Comparison of ENCODE assay signal across 8 cellular contexts in the genomic region with DNA sequence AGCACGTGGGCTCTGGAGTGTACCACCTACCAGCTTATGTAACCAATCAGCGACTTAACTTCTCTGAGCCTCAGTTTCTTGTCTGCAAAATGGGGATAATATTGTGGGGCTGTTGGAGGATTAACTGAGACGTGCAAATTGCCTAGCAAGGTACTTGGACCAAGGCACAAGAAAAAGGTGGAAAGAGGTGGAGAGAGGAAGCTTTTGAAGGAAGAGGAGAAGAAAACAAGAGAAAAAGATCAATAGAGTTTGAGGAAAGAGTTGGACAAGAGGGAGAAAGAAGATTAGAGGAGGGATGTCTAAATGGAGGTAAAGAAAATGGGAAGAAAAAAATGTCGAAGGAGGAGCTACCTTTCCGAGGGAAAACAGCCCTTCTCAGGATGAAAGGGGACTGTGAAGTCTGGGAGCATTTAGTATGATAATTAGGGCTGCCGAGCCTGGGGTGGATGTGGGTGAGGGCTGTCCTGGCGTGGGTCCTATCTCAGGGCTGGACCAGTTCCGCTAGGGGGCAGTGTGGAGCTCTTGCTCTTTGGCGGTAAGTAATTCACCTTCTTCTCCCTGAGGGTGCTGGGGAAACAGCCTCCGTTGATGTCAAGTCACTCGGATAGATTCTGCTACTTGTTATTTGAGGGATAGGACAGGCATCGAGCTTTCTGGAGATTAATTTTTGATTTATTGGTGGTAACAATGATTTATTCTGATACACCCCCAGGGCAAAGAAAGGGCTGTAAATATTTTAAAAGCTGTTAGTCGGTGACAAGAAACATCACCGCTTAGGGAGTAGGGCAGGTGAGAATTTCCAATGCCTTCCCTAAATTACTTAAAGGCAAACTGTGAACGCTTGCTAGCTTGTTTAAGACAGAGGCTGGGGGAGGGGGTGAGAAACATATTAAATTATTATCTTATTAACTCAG.
DNase-seq lines count a peak whose midpoint lies in the region; ATAC-seq and TF ChIP-seq lines count a peak whose summit lies in the region.

No MANE protein-coding gene starts in this region.

- H3K4me2 ChIP-seq in IMR-90 (ENCODE audit: low read depth, low read length), result no peak overlapping the region

- CTCF ChIA-PET in Caco-2 (lab: Charles Lee), result interaction anchor here (0.8 to 1.7 kb wide), 7 partner anchors 11 to 46 kb away, joined by 3 to 23 read pairs (median 4); no protein-coding TSS in a partner anchor
- CTCF ChIA-PET in IMR-90 (lab: Yijun Ruan, JAX), result interaction anchor here (0.9 to 3.3 kb wide), 7 partner anchors 9 to 226 kb away, joined by 3 to 24 read pairs (median 4); no protein-coding TSS in a partner anchor
- CTCF ChIA-PET in RWPE1 (lab: Yijun Ruan, JAX), result interaction anchor here (0.5 to 5.6 kb wide), 40 partner anchors 8 to 534 kb away, joined by 3 to 56 read pairs (median 4); no protein-coding TSS in a partner anchor

- no peaks in the 10 kb centered on the region for H3K4me1 ChIP-seq in Caco-2
- no peaks in the 10 kb centered on the region for H3K4me1 ChIP-seq in IMR-90 (ENCODE audit: control insufficient read depth, insufficient read depth, low read length)

- no peak overlapping the region for H3K56ac ChIP-seq in IMR-90 (ENCODE audit: extremely low read depth, insufficient read depth, low read length)

- H3K4me3 Mint-ChIP-seq in Caco-2 (ENCODE audit: unreplicated experiment) (no peak overlapping the region), type B pancreatic cell (no peak overlapping the region)
- H3K4me3 Mint-ChIP-seq in activated T-helper 2 cell treated with anti-CD3 and anti-CD28 coated beads, Interferon-gamma antibody, Interleukin-2, Interleukin-4, amounts not matched to agents 10 μg/mL and 5 μg/mL and 100 μg/mL, durations not matched to agents 14 hours and 24 hours and 36 hours (ENCODE audit: low read depth), result no peak overlapping the region

- in situ Hi-C loops in IMR-90 (cut with MboI; ENCODE audit: low sequenced_read_pairs), result no loop called here

- no peak overlapping the region for H2BK15ac ChIP-seq in IMR-90 (ENCODE audit: low read depth, low read length)

- H4K20me1 ChIP-seq in IMR-90 (ENCODE audit: insufficient read depth, low read length), result no peaks in the 10 kb centered on the region

- no peaks in the 10 kb centered on the region for H3K79me1 ChIP-seq in IMR-90 (ENCODE audit: low read depth in 1 of 2, low read length in 2 of 2)

- H3K36me3 Mint-ChIP-seq in Caco-2 (ENCODE audit: insufficient read depth, unreplicated experiment), result no peaks in the 10 kb centered on the region
- no peaks in the 10 kb centered on the region for H3K36me3 Mint-ChIP-seq in activated T-helper 2 cell treated with anti-CD3 and anti-CD28 coated beads, Interferon-gamma antibody, Interleukin-2, Interleukin-4, amounts not matched to agents 10 μg/mL and 5 μg/mL and 100 μg/mL, durations not matched to agents 14 hours and 24 hours and 36 hours (ENCODE audit: low read depth)
- no peaks in the 10 kb centered on the region for H3K36me3 Mint-ChIP-seq in type B pancreatic cell

- H3K36me3 ChIP-seq in Caco-2 (ENCODE audit: control insufficient read depth, insufficient read depth, low read length) (no peaks in the 10 kb centered on the region), IMR-90 (ENCODE audit: control insufficient read depth, insufficient read depth, low read length) (no peaks in the 10 kb centered on the region)

- peak; percentile 69 to 80 for TF ChIP-seq CTCF in Caco-2 (IDR thresholded peaks at IDR 0.05; ENCODE audit: insufficient read depth in 1 of 2, low read depth in 1 of 2, low read length in 1 of 2, severe bottlenecking in 1 of 2, unreplicated experiment in 1 of 2)
- TF ChIP-seq CTCF in IMR-90 (conservative IDR thresholded peaks at IDR 0.05; ENCODE audit: low read depth, low read length), result peak; percentile 52
- peak; percentile 54 for TF ChIP-seq CTCF in RWPE1 (conservative IDR thresholded peaks at IDR 0.05; ENCODE audit: low read depth)
- TF ChIP-seq CTCF in type B pancreatic cell (conservative IDR thresholded peaks at IDR 0.05), result peak; percentile 87

- no peaks in the 10 kb centered on the region for H3K4me1 Mint-ChIP-seq in Caco-2 (ENCODE audit: low read depth, unreplicated experiment)
- peaks cover 4% of the 10 kb centered on the region for H3K4me1 Mint-ChIP-seq in activated T-helper 2 cell treated with anti-CD3 and anti-CD28 coated beads, Interferon-gamma antibody, Interleukin-2, Interleukin-4, amounts not matched to agents 10 μg/mL and 5 μg/mL and 100 μg/mL, durations not matched to agents 14 hours and 24 hours and 36 hours (ENCODE audit: low read depth)
- peaks cover 5% of the 10 kb centered on the region for H3K4me1 Mint-ChIP-seq in type B pancreatic cell (ENCODE audit: unreplicated experiment)

- H3K9me3 ChIP-seq in Caco-2, result no peaks in the 10 kb centered on the region
- no peaks in the 10 kb centered on the region for H3K9me3 ChIP-seq in IMR-90 (ENCODE audit: control insufficient read depth, insufficient read depth, low read length)

- DNase-seq in Caco-2, result peak; percentile 74 to 75
- peak; percentile 35 for DNase-seq in IMR-90
- DNase-seq in RWPE1 (ENCODE audit: low spot score), result peak; percentile 77
- peak; percentile 63 for DNase-seq in activated T-helper 2 cell treated with anti-CD3 and anti-CD28 coated beads, Interferon-gamma antibody, Interleukin-2, Interleukin-4, amounts not matched to agents 10 μg/mL and 5 μg/mL and 100 μg/mL, durations not matched to agents 14 hours and 24 hours and 36 hours (ENCODE audit: low spot score)
- peak; percentile 25 for DNase-seq in glomerular endothelial cell (ENCODE audit: extremely low read depth, low read depth, low spot score)
- peak in 9 of 10 donors; percentile 21 to 91 (median 66) for DNase-seq in posterior cingulate gyrus
- peak; percentile 79 for DNase-seq in type B pancreatic cell (ENCODE audit: extremely low spot score, unreplicated experiment)

- H3K14ac ChIP-seq in IMR-90 (replicated peaks; ENCODE audit: low read depth, low read length), result no peak overlapping the region

- TF ChIP-seq POLR2A in IMR-90 (IDR thresholded peaks at IDR 0.05; ENCODE audit: low read depth, low read length), result no peak

- no peak overlapping the region for H2BK120ac ChIP-seq in IMR-90 (ENCODE audit: low read depth, low read length)

- no peak; the same call in 1 of the 2 replicates for TF ChIP-seq RAD21 in IMR-90 (IDR thresholded peaks at IDR 0.05; ENCODE audit: low read length)

- H4K8ac ChIP-seq in IMR-90 (ENCODE audit: low read depth in 2 of 2, low read length in 2 of 2), result no peak overlapping the region

- H3K27me3 Mint-ChIP-seq in Caco-2 (ENCODE audit: insufficient read depth, unreplicated experiment) (peaks cover 22% of the 10 kb centered on the region), type B pancreatic cell (peaks cover 41% of the 10 kb centered on the region)
- peaks cover 31% of the 10 kb centered on the region for H3K27me3 Mint-ChIP-seq in activated T-helper 2 cell treated with anti-CD3 and anti-CD28 coated beads, Interferon-gamma antibody, Interleukin-2, Interleukin-4, amounts not matched to agents 10 μg/mL and 5 μg/mL and 100 μg/mL, durations not matched to agents 14 hours and 24 hours and 36 hours (ENCODE audit: low read depth)

- WGBS in IMR-90 (ENCODE audit: extremely low coverage in 2 of 2, insufficient read length in 1 of 2), 2 experiments, result 33% methylated on average over 3 of the region's 15 CpGs; no CpG with 5 or more reads in 1 of the 2 experiments

- no peak overlapping the region for H2BK5ac ChIP-seq in IMR-90 (ENCODE audit: low read depth, low read length, poor library complexity, severe bottlenecking)

- H3K4me3 ChIP-seq in Caco-2 (ENCODE audit: low read depth, low read length) (no peak overlapping the region), IMR-90 (ENCODE audit: insufficient read depth, low read depth, low read length) (no peak overlapping the region)

- no peak overlapping the region for H4K91ac ChIP-seq in IMR-90 (ENCODE audit: insufficient read depth, low read depth, low read length)

- BruUV-seq in Caco-2 (replicated peaks; lab: Mats Ljungman, UMichigan), result no TSS peak
- no TSS peak for BruUV-seq in IMR-90 (replicated peaks; lab: Mats Ljungman, UMichigan)

- H4K5ac ChIP-seq in IMR-90 (ENCODE audit: low read depth, low read length), result no peak overlapping the region

- intact Hi-C loops in Caco-2 (cut with micrococcal nuclease; ENCODE audit: unreplicated experiment), result no loop called here
- intact Hi-C loops in IMR-90 (cut with micrococcal nuclease), result no loop called here
- intact Hi-C loops in activated T-helper 2 cell treated with anti-CD3 and anti-CD28 coated beads, Interferon-gamma antibody, Interleukin-2, Interleukin-4, amounts not matched to agents 10 μg/mL and 5 μg/mL and 100 μg/mL, durations not matched to agents 14 hours and 24 hours and 36 hours (cut with micrococcal nuclease), result no loop called here
- intact Hi-C loops in posterior cingulate gyrus (cut with DNase I), result no loop called here

- H3K27me3 ChIP-seq in Caco-2 (replicated peaks; ENCODE audit: control insufficient read depth, insufficient read depth, low read length) (no peaks in the 10 kb centered on the region), IMR-90 (ENCODE audit: control insufficient read depth, insufficient read depth, low read length) (no peaks in the 10 kb centered on the region; the same call in none of the 2 replicates)

- H3K27ac ChIP-seq in IMR-90 (ENCODE audit: insufficient read depth, low read length), result no peak overlapping the region
- no peak overlapping the region for H3K27ac ChIP-seq in RWPE1

- ATAC-seq in IMR-90 (ENCODE audit: low read depth) (peak; percentile 51; the same call in 1 of the 2 replicates), GM18867 (IDR thresholded peaks at IDR 0.05; ENCODE audit: unreplicated experiment) (no peak)

- H3K9me3 Mint-ChIP-seq in Caco-2 (ENCODE audit: unreplicated experiment) (no peaks in the 10 kb centered on the region), type B pancreatic cell (no peaks in the 10 kb centered on the region)
- no peaks in the 10 kb centered on the region for H3K9me3 Mint-ChIP-seq in activated T-helper 2 cell treated with anti-CD3 and anti-CD28 coated beads, Interferon-gamma antibody, Interleukin-2, Interleukin-4, amounts not matched to agents 10 μg/mL and 5 μg/mL and 100 μg/mL, durations not matched to agents 14 hours and 24 hours and 36 hours

- H3K23ac ChIP-seq in IMR-90 (ENCODE audit: low read depth, low read length), result no peak overlapping the region

- POLR2A ChIA-PET in Caco-2 (lab: Charles Lee) (no interaction called here), IMR-90 (lab: Charles Lee; ENCODE audit: unreplicated experiment) (interaction anchor here (0.5 kb wide), 1 partner anchor 285 kb away, joined by 3 read pairs; no protein-coding TSS in a partner anchor), RWPE1 (lab: Yijun Ruan, JAX; ENCODE audit: low non-redundant PET) (no interaction called here)

- no peak overlapping the region for H2BK20ac ChIP-seq in IMR-90 (ENCODE audit: low read depth, low read length)

- no peak overlapping the region for H3K4ac ChIP-seq in IMR-90 (ENCODE audit: low read depth, low read length)

- H3K27ac Mint-ChIP-seq in Caco-2 (ENCODE audit: unreplicated experiment) (no peak overlapping the region), type B pancreatic cell (no peak overlapping the region)
- H3K27ac Mint-ChIP-seq in activated T-helper 2 cell treated with anti-CD3 and anti-CD28 coated beads, Interferon-gamma antibody, Interleukin-2, Interleukin-4, amounts not matched to agents 10 μg/mL and 5 μg/mL and 100 μg/mL, durations not matched to agents 14 hours and 24 hours and 36 hours, result no peak overlapping the region

- H3K18ac ChIP-seq in IMR-90 (ENCODE audit: low read depth, low read length), result no peak overlapping the region

- no peak overlapping the region for H2AFZ ChIP-seq in IMR-90 (replicated peaks; ENCODE audit: low read length, poor library complexity)

- H2AK5ac ChIP-seq in IMR-90 (ENCODE audit: low read depth, low read length), result no peak overlapping the region

- no peaks in the 10 kb centered on the region for H3K9me1 ChIP-seq in IMR-90 (ENCODE audit: insufficient read depth, low read length)

- H2AK9ac ChIP-seq in IMR-90 (replicated peaks; ENCODE audit: low read depth, low read length, poor library complexity), result no peak overlapping the region

- dilution Hi-C loops in IMR-90 (cut with HindIII; ENCODE audit: low sequenced_read_pairs, unreplicated experiment), result no loop called here

- H3K9ac ChIP-seq in IMR-90 (ENCODE audit: low read depth, low read length), result no peak overlapping the region

Comparison
In these comparisons a context has a peak if more than half of its experiments do, and no peak if none do; other contexts are left out.
1. DNase-seq: peak in every context shown above with its lines; median percentile 79 in type B pancreatic cell; 77 in RWPE1; 74 in Caco-2; 66 in posterior cingulate gyrus; 63 in activated T-helper 2 cell treated with anti-CD3 and anti-CD28 coated beads, Interferon-gamma antibody, Interleukin-2, Interleukin-4, amounts not matched to agents 10 μg/mL and 5 μg/mL and 100 μg/mL, durations not matched to agents 14 hours and 24 hours and 36 hours; 35 in IMR-90; 25 in glomerular endothelial cell.